21 cellular contexts compared by ENCODE assay signal in genomic region chr1:39354572-39354971, GRCh38.
DNase-seq lines count a peak whose midpoint lies in the region; ATAC-seq and TF ChIP-seq lines count a peak whose summit lies in the region.
"Had no signal": no experiment of that assay in that cellular context is flagged by ENCODE, and none has a peak within 500 bp of the region (broad histone marks: within the 10 kb centered on the region; RNA-seq: fewer than 3 reads in every experiment).

No MANE protein-coding gene starts in this region.

- no peak overlapping the region for H3K9ac ChIP-seq in parathyroid adenoma
- H3K9ac ChIP-seq: GM23248 had no signal

- peaks cover 38% of the 10 kb centered on the region for H3K36me3 Mint-ChIP-seq in activated naive CD8-positive, alpha-beta T cell treated with anti-CD3 and anti-CD28 coated beads, Interleukin-2, amount 50 U/mL, for 24 hours (ENCODE audit: low read depth)

- H3K27me3 ChIP-seq in DOHH2 (ENCODE audit: control insufficient read depth, low read length) (no peaks in the 10 kb centered on the region), parathyroid adenoma (ENCODE audit: control insufficient read depth, insufficient read depth, low read length) (no peaks in the 10 kb centered on the region)
- H3K27me3 ChIP-seq: pancreas, testis had no signal

- H3K4me1 ChIP-seq in DOHH2 (ENCODE audit: control insufficient read depth, low read length) (no peaks in the 10 kb centered on the region), parathyroid adenoma (peaks cover 44% of the 10 kb centered on the region)
- H3K4me1 ChIP-seq: testis had no signal

- H2AFZ ChIP-seq in parathyroid adenoma: no peak overlapping the region
- H2AFZ ChIP-seq: GM23248 had no signal

- no peaks in the 10 kb centered on the region for H3K9me2 ChIP-seq in DOHH2 (replicated peaks; ENCODE audit: control insufficient read depth, low read length)

- no peaks in the 10 kb centered on the region for H3K9me3 Mint-ChIP-seq in activated naive CD8-positive, alpha-beta T cell treated with anti-CD3 and anti-CD28 coated beads, Interleukin-2, amount 50 U/mL, for 24 hours
- H3K9me3 Mint-ChIP-seq: activated T-helper 1 cell treated with anti-CD3 and anti-CD28 coated beads, Interleukin-12 subunit alpha, Interleukin-12 subunit beta, Interleukin-2, Interleukin-4 antibody, amounts not matched to agents 30 ng/mL and 10 ng/mL and 1 ng/mL, durations not matched to agents 14 hours and 24 hours and 36 hours; effector memory CD8-positive, alpha-beta T cell had no signal

- H3K4me2 ChIP-seq in DOHH2 (ENCODE audit: low read length) (no peak overlapping the region), parathyroid adenoma (ENCODE audit: low read length) (no peak overlapping the region)

- H3K4me3 ChIP-seq in DOHH2 (ENCODE audit: low read length) (no peak overlapping the region), LNCaP clone FGC (ENCODE audit: low read depth, low read length) (no peak overlapping the region), parathyroid adenoma (ENCODE audit: low read depth, low read length) (no peak overlapping the region)
- H3K4me3 ChIP-seq: GM23248, pancreas, skin epidermis, testis had no signal

- H3K27ac ChIP-seq in DOHH2 (ENCODE audit: low read depth, low read length): no peak overlapping the region
- no peak overlapping the region for H3K27ac ChIP-seq in VCaP
- peak overlapping the region; percentile 97 for H3K27ac ChIP-seq in parathyroid adenoma
- H3K27ac ChIP-seq: GM23248, pancreas, skin epidermis, testis had no signal

- H3K27ac Mint-ChIP-seq in activated naive CD8-positive, alpha-beta T cell treated with anti-CD3 and anti-CD28 coated beads, Interleukin-2, amount 50 U/mL, for 24 hours: no peak overlapping the region
- H3K27ac Mint-ChIP-seq: activated CD8-positive, alpha-beta T cell treated with anti-CD3 and anti-CD28 coated beads, Interleukin-2, amount 10 ng/mL, durations not matched to agents 7 days and 5 days; activated T-helper 1 cell treated with anti-CD3 and anti-CD28 coated beads, Interleukin-12 subunit alpha, Interleukin-12 subunit beta, Interleukin-2, Interleukin-4 antibody, amounts not matched to agents 30 ng/mL and 10 ng/mL and 1 ng/mL, durations not matched to agents 14 hours and 24 hours and 36 hours had no signal

- no peak for ATAC-seq in activated naive CD8-positive, alpha-beta T cell treated with anti-CD3 and anti-CD28 coated beads, Interleukin-2, amount 50 U/mL, for 24 hours
- ATAC-seq: activated CD8-positive, alpha-beta T cell treated with anti-CD3 and anti-CD28 coated beads, Interleukin-2, amount 10 ng/mL, durations not matched to agents 7 days and 5 days; effector memory CD8-positive, alpha-beta T cell; left lobe of liver; pancreas had no signal

- H3K79me2 ChIP-seq in DOHH2 (ENCODE audit: control insufficient read depth, low read length): no peaks in the 10 kb centered on the region
- no peaks in the 10 kb centered on the region for H3K79me2 ChIP-seq in parathyroid adenoma

- no peak for DNase-seq in LNCaP clone FGC (ENCODE audit: low read depth)
- DNase-seq in foreskin melanocyte: no peak
- no peak for DNase-seq in NCI-H1105 treated with DMSO at 0.1 percent for 48 hours (lab: John Stamatoyannopoulos, UW)
- DNase-seq in activated naive CD8-positive, alpha-beta T cell treated with anti-CD3 and anti-CD28 coated beads, Interleukin-2, amount 50 U/mL, for 24 hours: no peak
- DNase-seq: activated CD8-positive, alpha-beta T cell treated with anti-CD3 and anti-CD28 coated beads, Interleukin-2, amount 10 ng/mL, durations not matched to agents 7 days and 5 days; C1 segment of cervical spinal cord; DMS53; effector memory CD8-positive, alpha-beta T cell; GM23248; NCI-H2029; NCI-H510A treated with DMSO at 0.1 percent for 48 hours; pancreas; stimulated activated CD4-positive, alpha-beta T cell treated with anti-CD3 and anti-CD28 coated beads, Interleukin-4, amount 100 ng/mL, for 4 hours; SW 1271; testis had no signal

- H4K20me1 ChIP-seq in DOHH2 (ENCODE audit: control insufficient read depth, insufficient read depth, low read depth, low read length): no peaks in the 10 kb centered on the region

- no peaks in the 10 kb centered on the region for H3K27me3 Mint-ChIP-seq in activated naive CD8-positive, alpha-beta T cell treated with anti-CD3 and anti-CD28 coated beads, Interleukin-2, amount 50 U/mL, for 24 hours
- H3K27me3 Mint-ChIP-seq: effector memory CD8-positive, alpha-beta T cell had no signal

- H3K4me3 Mint-ChIP-seq in activated naive CD8-positive, alpha-beta T cell treated with anti-CD3 and anti-CD28 coated beads, Interleukin-2, amount 50 U/mL, for 24 hours: no peak overlapping the region
- H3K4me3 Mint-ChIP-seq: activated CD8-positive, alpha-beta T cell treated with anti-CD3 and anti-CD28 coated beads, Interleukin-2, amount 10 ng/mL, durations not matched to agents 7 days and 5 days; activated T-helper 1 cell treated with anti-CD3 and anti-CD28 coated beads, Interleukin-12 subunit alpha, Interleukin-12 subunit beta, Interleukin-2, Interleukin-4 antibody, amounts not matched to agents 30 ng/mL and 10 ng/mL and 1 ng/mL, durations not matched to agents 14 hours and 24 hours and 36 hours; effector memory CD8-positive, alpha-beta T cell had no signal

- H3F3A ChIP-seq in DOHH2 (ENCODE audit: control insufficient read depth, insufficient read depth): no peaks in the 10 kb centered on the region

- H3K36me3 ChIP-seq in DOHH2 (ENCODE audit: control insufficient read depth, low read length) (peaks cover 51% of the 10 kb centered on the region), parathyroid adenoma (ENCODE audit: control insufficient read depth, insufficient read depth, low read length) (peaks cover 11% of the 10 kb centered on the region)

- TF ChIP-seq CTCF in DOHH2 (IDR thresholded peaks at IDR 0.05; ENCODE audit: low read depth, low read length, poor library complexity, severe bottlenecking) (peak; percentile 30), LNCaP clone FGC (IDR thresholded peaks at IDR 0.05; ENCODE audit: control insufficient read depth, extremely low read depth, insufficient read depth) (0 out of 2 replicates have a peak, but pooled peaks have one; percentile 13), VCaP (conservative IDR thresholded peaks at IDR 0.05) (peak; percentile 19), parathyroid adenoma (IDR thresholded peaks at IDR 0.05) (peak; percentile 27)

- no peaks in the 10 kb centered on the region for H3K4me1 Mint-ChIP-seq in activated naive CD8-positive, alpha-beta T cell treated with anti-CD3 and anti-CD28 coated beads, Interleukin-2, amount 50 U/mL, for 24 hours

- H3K9me3 ChIP-seq in DOHH2 (ENCODE audit: control insufficient read depth, insufficient read depth, low read length): no peaks in the 10 kb centered on the region
- H3K9me3 ChIP-seq in parathyroid adenoma (ENCODE audit: control insufficient read depth, low read length): no peaks in the 10 kb centered on the region
- H3K9me3 ChIP-seq: pancreas, testis had no signal
